ENCODE assay signal across 15 cellular contexts in genomic region chr6:3940703-3941102, GRCh38.
A peak's percentile ranks its signal among the peaks of the same experiment; 100 is the strongest.
DNase-seq lines count a peak whose midpoint lies in the region; ATAC-seq and TF ChIP-seq lines count a peak whose summit lies in the region.
"Had no signal": no experiment of that assay in that cellular context is flagged by ENCODE, and none has a peak within 500 bp of the region (broad histone marks: within the 10 kb centered on the region; RNA-seq: fewer than 3 reads in every experiment).

No MANE protein-coding gene starts in this region.

- in situ Hi-C loops in IMR-90 (cut with MboI; ENCODE audit: low sequenced_read_pairs), result no loop called here

- TF ChIP-seq POLR2A in IMR-90 (IDR thresholded peaks at IDR 0.05; ENCODE audit: low read depth, low read length), result no peak

- no peak overlapping the region for H4K5ac ChIP-seq in IMR-90 (ENCODE audit: low read depth, low read length)

- TF ChIP-seq RAD21 in IMR-90 (IDR thresholded peaks at IDR 0.05; ENCODE audit: low read length), result no peak

- H3K4me1 Mint-ChIP-seq in natural killer cell, result no peaks in the 10 kb centered on the region

- H3K36me3 Mint-ChIP-seq in natural killer cell, result no peaks in the 10 kb centered on the region

- ATAC-seq in IMR-90 (ENCODE audit: low read depth) (no peak), natural killer cell (no peak)
- ATAC-seq: A549 had no signal

- no peak overlapping the region for H4K8ac ChIP-seq in IMR-90 (ENCODE audit: low read depth in 2 of 2, low read length in 2 of 2)

- H2AK5ac ChIP-seq in IMR-90 (ENCODE audit: low read depth, low read length), result peak overlapping the region; percentile 1; the same call in 1 of the 2 replicates

- no peak overlapping the region for H3K27ac ChIP-seq in IMR-90 (ENCODE audit: insufficient read depth, low read length)
- H3K27ac ChIP-seq in dorsolateral prefrontal cortex, result peak overlapping the region in 2 of 59 donors; percentile 12 to 23
- H3K27ac ChIP-seq in smooth muscle cell (ENCODE audit: low read depth), result peak overlapping the region; percentile 21
- H3K27ac ChIP-seq: A549; BLaER1 treated with 17β-estradiol and CSF1 and Interleukin-3, amounts not matched to agents 10 nM and 100 nM had no signal

- no peaks in the 10 kb centered on the region for H3K36me3 ChIP-seq in IMR-90 (ENCODE audit: control insufficient read depth, insufficient read depth, low read length)
- no peaks in the 10 kb centered on the region for H3K36me3 ChIP-seq in smooth muscle cell (ENCODE audit: low read depth)
- H3K36me3 ChIP-seq: BLaER1 treated with 17β-estradiol and CSF1 and Interleukin-3, amounts not matched to agents 10 nM and 100 nM had no signal

- H3K4me3 ChIP-seq in IMR-90 (ENCODE audit: insufficient read depth, low read depth, low read length) (no peak overlapping the region), dorsolateral prefrontal cortex (peak overlapping the region in 11 of 59 donors; percentile 0 to 39 (median 18)), smooth muscle cell (no peak overlapping the region)
- H3K4me3 ChIP-seq: A549; BLaER1 treated with 17β-estradiol and CSF1 and Interleukin-3, amounts not matched to agents 10 nM and 100 nM; K562 had no signal

- H3K9me3 ChIP-seq in IMR-90 (ENCODE audit: control insufficient read depth, insufficient read depth, low read length), result no peaks in the 10 kb centered on the region
- no peaks in the 10 kb centered on the region for H3K9me3 ChIP-seq in smooth muscle cell (replicated peaks; ENCODE audit: low read depth)
- H3K9me3 ChIP-seq: A549; BLaER1 treated with 17β-estradiol and CSF1 and Interleukin-3, amounts not matched to agents 10 nM and 100 nM had no signal

- H4K20me1 ChIP-seq in IMR-90 (ENCODE audit: insufficient read depth, low read length) (no peaks in the 10 kb centered on the region), smooth muscle cell (ENCODE audit: low read depth) (no peaks in the 10 kb centered on the region)
- H4K20me1 ChIP-seq: BLaER1 treated with 17β-estradiol and CSF1 and Interleukin-3, amounts not matched to agents 10 nM and 100 nM had no signal

- H2BK15ac ChIP-seq in IMR-90 (ENCODE audit: low read depth, low read length), result no peak overlapping the region

- no peak overlapping the region for H3K18ac ChIP-seq in IMR-90 (ENCODE audit: low read depth, low read length)

- no peak overlapping the region for H2BK120ac ChIP-seq in IMR-90 (ENCODE audit: low read depth, low read length)

- 0 out of 2 replicates have a peak, but pooled peaks cover 2% of the 10 kb centered on the region for H3K9me1 ChIP-seq in IMR-90 (ENCODE audit: insufficient read depth, low read length)

- dilution Hi-C loops in IMR-90 (cut with HindIII; ENCODE audit: low sequenced_read_pairs, unreplicated experiment), result no loop called here

- no peak for TF ChIP-seq CTCF in IMR-90 (conservative IDR thresholded peaks at IDR 0.05; ENCODE audit: low read depth, low read length)
- peak in 39 of 56 donors; percentile 6 to 61 (median 36) for TF ChIP-seq CTCF in dorsolateral prefrontal cortex (IDR thresholded peaks at IDR 0.05 in 54 of 56, conservative IDR thresholded peaks at IDR 0.05 in 2 of 56; ENCODE audit: low read depth in 1 of 56, partially characterized antibody in 56 of 56)
- TF ChIP-seq CTCF in smooth muscle cell (IDR thresholded peaks at IDR 0.05; ENCODE audit: borderline replicate concordance, insufficient read depth, poor library complexity, severe bottlenecking), result no peak
- TF ChIP-seq CTCF in natural killer cell (IDR thresholded peaks at IDR 0.05), result no peak

- intact Hi-C loops in IMR-90 (cut with micrococcal nuclease) (no loop called here), dorsolateral prefrontal cortex (cut with DNase I) (no loop called here), natural killer cell (cut with micrococcal nuclease) (no loop called here)

- H2BK20ac ChIP-seq in IMR-90 (ENCODE audit: low read depth, low read length), result no peak overlapping the region

- no peak overlapping the region for H3K56ac ChIP-seq in IMR-90 (ENCODE audit: extremely low read depth, insufficient read depth, low read length)

- H3K4me2 ChIP-seq in IMR-90 (ENCODE audit: low read depth, low read length), result no peak overlapping the region
- H3K4me2 ChIP-seq in smooth muscle cell, result peak overlapping the region; percentile 6
- H3K4me2 ChIP-seq: A549; BLaER1 treated with 17β-estradiol and CSF1 and Interleukin-3, amounts not matched to agents 10 nM and 100 nM had no signal

- H3K4me1 ChIP-seq in IMR-90 (ENCODE audit: control insufficient read depth, insufficient read depth, low read length), result peaks cover 9% of the 10 kb centered on the region
- no peaks in the 10 kb centered on the region for H3K4me1 ChIP-seq in smooth muscle cell (ENCODE audit: low read depth)

- H3K9me3 Mint-ChIP-seq in natural killer cell, result no peaks in the 10 kb centered on the region

- H3K14ac ChIP-seq in IMR-90 (replicated peaks; ENCODE audit: low read depth, low read length), result no peak overlapping the region

- H3K4me3 Mint-ChIP-seq in natural killer cell, result no peak overlapping the region

- H3K23ac ChIP-seq in IMR-90 (ENCODE audit: low read depth, low read length), result no peak overlapping the region

- H3F3A ChIP-seq in smooth muscle cell (ENCODE audit: low read depth), result no peaks in the 10 kb centered on the region

- no peak overlapping the region for H4K91ac ChIP-seq in IMR-90 (ENCODE audit: insufficient read depth, low read depth, low read length)

- no peak overlapping the region for H2BK5ac ChIP-seq in IMR-90 (ENCODE audit: low read depth, low read length, poor library complexity, severe bottlenecking)

- H2AFZ ChIP-seq in IMR-90 (replicated peaks; ENCODE audit: low read length, poor library complexity), result no peak overlapping the region
- H2AFZ ChIP-seq in smooth muscle cell (ENCODE audit: low read depth), result no peak overlapping the region

- BruUV-seq in IMR-90 (replicated peaks; lab: Mats Ljungman, UMichigan), result no TSS peak

- 100% methylated on average over 1 of the region's 5 CpGs; no CpG with 5 or more reads in 1 of the 2 experiments for WGBS in IMR-90 (ENCODE audit: extremely low coverage in 2 of 2, insufficient read length in 1 of 2), 2 experiments
- WGBS in smooth muscle cell (ENCODE audit: low lambda C conversion rate), result 87% methylated on average over 5 of the region's 5 CpGs

- no peak overlapping the region for H3K9ac ChIP-seq in IMR-90 (ENCODE audit: low read depth, low read length)
- H3K9ac ChIP-seq in smooth muscle cell (ENCODE audit: low read depth), result no peak overlapping the region
- H3K9ac ChIP-seq: BLaER1 treated with 17β-estradiol and CSF1 and Interleukin-3, amounts not matched to agents 10 nM and 100 nM had no signal

- CTCF ChIA-PET in IMR-90 (lab: Yijun Ruan, JAX), result no interaction called here

- H3K27ac Mint-ChIP-seq in natural killer cell, result no peak overlapping the region

- POLR2A ChIA-PET in IMR-90 (lab: Charles Lee; ENCODE audit: unreplicated experiment), result no interaction called here

- H3K79me1 ChIP-seq in IMR-90 (ENCODE audit: low read depth in 1 of 2, low read length in 2 of 2), result no peaks in the 10 kb centered on the region

- peaks cover 3% of the 10 kb centered on the region; the same call in 1 of the 2 replicates for H3K27me3 ChIP-seq in IMR-90 (ENCODE audit: control insufficient read depth, insufficient read depth, low read length)
- H3K27me3 ChIP-seq in dorsolateral prefrontal cortex, result peaks cover 0 to 13% (median 0%) of the 10 kb centered on the region in 45 donors
- H3K27me3 ChIP-seq in smooth muscle cell (ENCODE audit: low read depth), result no peaks in the 10 kb centered on the region
- H3K27me3 ChIP-seq: BLaER1 treated with 17β-estradiol and CSF1 and Interleukin-3, amounts not matched to agents 10 nM and 100 nM had no signal

- no peak overlapping the region for H3K4ac ChIP-seq in IMR-90 (ENCODE audit: low read depth, low read length)

- DNase-seq in IMR-90, result no peak
- DNase-seq in dorsolateral prefrontal cortex, result peak in 9 of 10 donors; percentile 60 to 85 (median 76)
- DNase-seq in inferior parietal cortex (ENCODE audit: extremely low spot score), result peak; percentile 51
- no peak for DNase-seq in smooth muscle cell (lab: John Stamatoyannopoulos, UW; ENCODE audit: unreplicated experiment)
- no peak for DNase-seq in hepatic stellate cell (ENCODE audit: low spot score)
- DNase-seq in NCI-H2081 treated with DMSO at 0.1 percent for 48 hours (lab: John Stamatoyannopoulos, UW), result no peak
- DNase-seq in natural killer cell, result no peak
- DNase-seq: NCI-H1092 treated with DMSO at 0.1 percent for 48 hours, NCI-H146, NCI-H2081, NCI-H446 treated with DMSO at 0.1 percent for 48 hours, SHP77 treated with DMSO at 0.1 percent for 48 hours had no signal

- H3K79me2 ChIP-seq in smooth muscle cell (ENCODE audit: low read depth), result no peaks in the 10 kb centered on the region

- peak overlapping the region; percentile 45 for H2AK9ac ChIP-seq in IMR-90 (replicated peaks; ENCODE audit: low read depth, low read length, poor library complexity)

- peaks cover 18 to 40% of the 10 kb centered on the region in 2 donors for H3K27me3 Mint-ChIP-seq in natural killer cell (ENCODE audit: low read depth in 2 of 2)

TF ChIP-seq in IMR-90, 13 proteins besides CTCF, POLR2A, EP300 and RAD21:
- no peak for TF ChIP-seq RFX5 (IDR thresholded peaks at IDR 0.05; ENCODE audit: low read depth, low read length)
- TF ChIP-seq MXI1 (IDR thresholded peaks at IDR 0.05; ENCODE audit: borderline replicate concordance, low read depth, low read length), result no peak
- no peak for TF ChIP-seq MAFK (IDR thresholded peaks at IDR 0.05; ENCODE audit: low read depth, low read length)

Comparison
In these comparisons a context has a peak if more than half of its experiments do, and no peak if none do; other contexts are left out.
1. DNase-seq: peak in dorsolateral prefrontal cortex (9 of 10) and inferior parietal cortex (single experiment); none in IMR-90 (single experiment), smooth muscle cell (single experiment), hepatic stellate cell (single experiment), NCI-H2081 treated with DMSO at 0.1 percent for 48 hours (single experiment) and natural killer cell (single experiment).
2. CTCF ChIP-seq: peak in dorsolateral prefrontal cortex (39 of 56); none in IMR-90 (single experiment), smooth muscle cell (single experiment) and natural killer cell (single experiment).